In the genomic region with DNA sequence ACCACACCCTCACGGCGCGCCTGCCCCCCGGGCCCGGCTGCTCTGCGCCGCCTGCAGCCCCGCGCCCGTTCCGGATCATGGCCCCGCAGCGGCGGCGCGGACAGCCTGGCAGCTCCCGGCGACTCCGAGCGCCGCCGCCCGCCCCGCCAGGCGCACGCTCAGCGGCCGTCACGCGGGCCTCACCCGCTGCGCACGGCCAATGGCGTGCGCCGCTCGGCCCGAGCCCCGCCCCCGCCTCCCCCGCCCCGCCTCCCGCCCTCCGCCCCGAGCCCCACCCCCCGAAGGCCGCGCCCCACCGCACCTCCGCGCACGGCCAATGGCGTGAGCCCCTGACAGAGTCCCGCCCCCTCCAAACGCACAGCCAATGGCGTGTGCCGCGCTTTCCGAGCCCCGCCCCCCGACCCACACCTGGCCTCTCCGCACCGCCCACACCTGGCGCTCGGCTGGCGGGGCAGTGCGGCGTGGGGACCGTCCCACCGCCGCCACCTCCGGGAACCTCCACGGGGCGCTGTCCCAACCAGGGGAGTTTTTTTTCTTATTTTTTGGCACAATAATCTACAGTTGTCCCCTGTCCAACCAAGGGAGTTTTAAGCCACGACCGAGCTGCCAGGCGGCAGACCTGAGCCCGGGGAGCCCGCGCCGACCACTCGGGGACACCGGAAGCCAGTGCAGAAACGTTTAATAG, we compare ENCODE assay signal across 8 cellular contexts. TPM values are rescaled to one million over a fixed set of nuclear protein-coding genes. Genes with fewer than 3 reads are reported as not detected.
DNase-seq lines count a peak whose midpoint lies in the region; ATAC-seq, FAIRE-seq and TF ChIP-seq lines count a peak whose summit lies in the region.

A gene (minus strand): TSS at position 123 of the 685 bp plus-strand sequence. CDS start 44 bp downstream, at position 79.

- H3K4me3 ChIP-seq in body of pancreas (peak within 1 kb of the TSS; percentile 62 to 69), iPS-11a (ENCODE audit: low read depth, low read length) (peak within 1 kb of the TSS; percentile 66), skeletal muscle cell (ENCODE audit: low read depth, low read length) (peak within 1 kb of the TSS; percentile 87)

- TF ChIP-seq CTCF in body of pancreas (IDR thresholded peaks at IDR 0.05): peak; percentile 13 to 61 (median 49)

- H3K9me3 ChIP-seq in body of pancreas: no peaks in the 10 kb centered on the region

- H3K27ac ChIP-seq in body of pancreas: peak within 1 kb of the TSS; percentile 59 to 78 (median 73)

- no peaks in the 10 kb centered on the region for H3K27me3 ChIP-seq in body of pancreas

- TF ChIP-seq POLR2A in body of pancreas (IDR thresholded peaks at IDR 0.05): no peak

- DNase-seq in GM18507 (ENCODE audit: extremely low spot score, insufficient read length, low read depth) (peak; percentile 99), NCI-H2107 treated with DMSO at 0.1 percent for 48 hours (lab: John Stamatoyannopoulos, UW; ENCODE audit: unreplicated experiment) (peak; percentile 66), UCSD-AML1 (lab: John Stamatoyannopoulos, UW; ENCODE audit: unreplicated experiment) (peak; percentile 85), body of pancreas (peak; percentile 97 to 98 (median 98)), skeletal muscle cell (ENCODE audit: low read depth) (peak; percentile 34)

- H3K36me3 ChIP-seq in body of pancreas (replicated peaks in 1 of 2; ENCODE audit: insufficient read depth in 1 of 2, low read depth in 2 of 2): peaks cover 6 to 16% of the 10 kb centered on the region in 2 donors

- peak; percentile 61 for ATAC-seq in HG03025 (IDR thresholded peaks at IDR 0.05; ENCODE audit: low FRiP score, unreplicated experiment)
- peak; percentile 95 for ATAC-seq in body of pancreas
- ATAC-seq in GM18873 (IDR thresholded peaks at IDR 0.05; ENCODE audit: low FRiP score, unreplicated experiment): no peak

- intact Hi-C loops in body of pancreas (cut with DNase I): no loop called here

- 3 to 4% methylated on average over 24 to 48 of the region's 84 CpGs for WGBS in body of pancreas, 2 donors

- peaks cover 32% of the 10 kb centered on the region for H3K4me1 ChIP-seq in body of pancreas

- FAIRE-seq in GM18507 (lab: Jason Lieb, UNC): peak; percentile 74

RNA-seq across cellular contexts. Expression of the gene that starts here (rescaled TPM):
- 10 to 100 TPM; 13.0 to 25.1 TPM for total RNA-seq in body of pancreas

Comparison
In these comparisons a context has a peak if more than half of its experiments do, and no peak if none do; other contexts are left out.
1. DNase-seq: peak in every context shown above with its lines; median percentile 99 in GM18507; 98 in body of pancreas; 85 in UCSD-AML1; 66 in NCI-H2107 treated with DMSO at 0.1 percent for 48 hours; 34 in skeletal muscle cell.